20 cellular contexts compared by ENCODE assay signal in the genomic region with DNA sequence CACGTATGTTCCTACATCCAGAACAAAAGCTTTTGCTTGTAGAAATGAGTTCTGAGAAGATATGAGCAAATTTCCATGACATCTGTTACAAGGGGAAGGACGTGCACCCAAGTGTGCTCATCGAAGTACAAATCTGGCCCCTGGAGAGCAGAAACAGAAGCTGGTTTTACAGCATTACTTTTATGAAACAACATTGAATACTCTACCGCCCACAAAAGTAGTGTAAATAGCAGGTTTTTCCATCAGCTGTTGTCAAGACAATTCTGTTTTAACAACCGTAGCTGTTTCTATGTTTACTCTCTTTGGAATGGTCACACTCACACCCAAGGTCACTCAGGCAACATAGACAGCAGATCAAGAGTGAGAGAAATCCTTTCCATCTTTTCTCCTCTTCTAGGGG.
DNase-seq lines count a peak whose midpoint lies in the region; ATAC-seq, FAIRE-seq and TF ChIP-seq lines count a peak whose summit lies in the region.
"Had no signal": no experiment of that assay in that cellular context is flagged by ENCODE, and none has a peak within 500 bp of the region (broad histone marks: within the 10 kb centered on the region; RNA-seq: fewer than 3 reads in every experiment).

No MANE protein-coding gene starts in this region.

- no peaks in the 10 kb centered on the region for H3K9me3 Mint-ChIP-seq in activated T-helper 1 cell treated with anti-CD3 and anti-CD28 coated beads, Interleukin-12 subunit alpha, Interleukin-12 subunit beta, Interleukin-2, Interleukin-4 antibody, amounts not matched to agents 30 ng/mL and 10 ng/mL and 1 ng/mL, durations not matched to agents 14 hours and 24 hours and 36 hours

- no peak overlapping the region for H3K23ac ChIP-seq in mesenchymal stem cell (ENCODE audit: low read length in 2 of 2)

- H3K4me1 ChIP-seq in A549 = peaks cover 48% of the 10 kb centered on the region
- no peaks in the 10 kb centered on the region for H3K4me1 ChIP-seq in mesenchymal stem cell (ENCODE audit: control insufficient read depth, insufficient read depth, low read depth, low read length)
- H3K4me1 ChIP-seq in left ventricle myocardium inferior = peaks cover 7% of the 10 kb centered on the region
- H3K4me1 ChIP-seq in heart left ventricle = peaks cover 0 to 21% (median 3%) of the 10 kb centered on the region in 12 donors

- POLR2A ChIA-PET in A549 (lab: Yijun Ruan, JAX) = interaction anchor here (1.2 kb wide), 1 partner anchor 114 kb away, joined by 5 read pairs; no protein-coding TSS in a partner anchor

- H3K4me2 ChIP-seq in A549 = no peak overlapping the region; the same call in 2 of the 3 replicates
- no peak overlapping the region for H3K4me2 ChIP-seq in mesenchymal stem cell (ENCODE audit: low read length, poor library complexity, severe bottlenecking)

- no peak overlapping the region for H2BK15ac ChIP-seq in mesenchymal stem cell (ENCODE audit: low read depth, poor library complexity, severe bottlenecking)

- no peak overlapping the region for H4K91ac ChIP-seq in mesenchymal stem cell (ENCODE audit: low read length)

- H4K8ac ChIP-seq in mesenchymal stem cell (ENCODE audit: low read length) = no peak overlapping the region

- H3K9ac ChIP-seq in mesenchymal stem cell (ENCODE audit: low read length) = no peak overlapping the region

- H2AK5ac ChIP-seq in mesenchymal stem cell (ENCODE audit: low read length, severe bottlenecking) = no peak overlapping the region

- no peak for FAIRE-seq in A549 (lab: Jason Lieb, UNC)

- no peaks in the 10 kb centered on the region for H3K79me1 ChIP-seq in mesenchymal stem cell (replicated peaks; ENCODE audit: low read length, poor library complexity, severe bottlenecking)

- H3K14ac ChIP-seq in mesenchymal stem cell (ENCODE audit: low read length in 2 of 2) = no peak overlapping the region

- TF ChIP-seq POLR2A in A549 (IDR thresholded peaks at IDR 0.05; ENCODE audit: low read length) = no peak
- no peak for TF ChIP-seq POLR2A in heart left ventricle (IDR thresholded peaks at IDR 0.05)

- H2BK5ac ChIP-seq in mesenchymal stem cell (ENCODE audit: low read depth, low read length, poor library complexity, severe bottlenecking) = no peak overlapping the region

- H3K18ac ChIP-seq in mesenchymal stem cell (ENCODE audit: low read depth in 1 of 2, low read length in 2 of 2) = no peak overlapping the region

- H3K4ac ChIP-seq in mesenchymal stem cell (ENCODE audit: low read depth in 1 of 2, low read length in 2 of 2) = peak overlapping the region in 1 of 2 experiments; percentile 46

- no peak for ATAC-seq in A549
- ATAC-seq in HG03159 (IDR thresholded peaks at IDR 0.05; ENCODE audit: unreplicated experiment) = no peak
- ATAC-seq in heart left ventricle = no peak
- ATAC-seq: Panc1, Right ventricle myocardium inferior, SK-N-SH treated with all-trans-retinoic acid at 6 μM for 48 hours had no signal

- 90% methylated on average over 5 of the region's 5 CpGs for WGBS in A549 (ENCODE audit: missing lambda C conversion rate)
- 85% methylated on average over 5 of the region's 5 CpGs for WGBS in mesenchymal stem cell
- WGBS in heart left ventricle, 4 donors = 80 to 93% (median 92%) methylated on average over 5 of the region's 5 CpGs

- H3K27me3 ChIP-seq in mesenchymal stem cell (ENCODE audit: control insufficient read depth in 1 of 2, insufficient read depth in 1 of 2, low read length in 2 of 2) = peaks cover 11 to 15% of the 10 kb centered on the region in 2 experiments
- peaks cover 16% of the 10 kb centered on the region for H3K27me3 ChIP-seq in left ventricle myocardium inferior (ENCODE audit: low read depth)
- no peaks in the 10 kb centered on the region for H3K27me3 ChIP-seq in MG63
- H3K27me3 ChIP-seq in heart left ventricle = peaks cover 0 to 63% (median 0%) of the 10 kb centered on the region in 9 donors

- H3K4me3 ChIP-seq in A549 (no peak overlapping the region), mesenchymal stem cell (ENCODE audit: insufficient read depth in 1 of 2, low read depth in 1 of 2, low read length in 2 of 2) (no peak overlapping the region), left ventricle myocardium inferior (no peak overlapping the region), MG63 (no peak overlapping the region), heart left ventricle (no peak overlapping the region)

- no peak for TF ChIP-seq RAD21 in A549 (conservative IDR thresholded peaks at IDR 0.05 in 1 of 2, IDR thresholded peaks at IDR 0.05 in 1 of 2)

- H3K27ac ChIP-seq in A549 = peak overlapping the region; percentile 51 to 68; a peak in 5 of 6 replicates
- H3K27ac ChIP-seq in mesenchymal stem cell (ENCODE audit: low read length, poor library complexity, severe bottlenecking) = no peak overlapping the region
- no peak overlapping the region for H3K27ac ChIP-seq in left ventricle myocardium inferior (replicated peaks)
- no peak overlapping the region for H3K27ac ChIP-seq in heart left ventricle
- H3K27ac ChIP-seq: C4-2B had no signal

- peak overlapping the region; percentile 37 for H2BK120ac ChIP-seq in mesenchymal stem cell (ENCODE audit: low read depth, low read length)

- H3K27ac Mint-ChIP-seq in activated T-helper 1 cell treated with anti-CD3 and anti-CD28 coated beads, Interleukin-12 subunit alpha, Interleukin-12 subunit beta, Interleukin-2, Interleukin-4 antibody, amounts not matched to agents 30 ng/mL and 10 ng/mL and 1 ng/mL, durations not matched to agents 14 hours and 24 hours and 36 hours = peak overlapping the region; percentile 41
- H3K27ac Mint-ChIP-seq: IgD-negative memory B cell had no signal

- DNase-seq in A549 (ENCODE audit: low read depth in 1 of 2, low spot score in 1 of 2) (no peak), LHCN-M2 (ENCODE audit: low read depth) (peak; percentile 64), mesenchymal stem cell (peak; percentile 65), left ventricle myocardium inferior (no peak), MG63 (no peak), heart left ventricle (no peak)
- DNase-seq in activated T-helper 1 cell treated with anti-CD3 and anti-CD28 coated beads, Interleukin-12 subunit alpha, Interleukin-12 subunit beta, Interleukin-2, Interleukin-4 antibody, amounts not matched to agents 30 ng/mL and 10 ng/mL and 1 ng/mL, durations not matched to agents 14 hours and 24 hours and 36 hours (ENCODE audit: low spot score) = no peak
- DNase-seq: COR-L47, DMS153, NCI-H1436, NCI-H2029 treated with DMSO at 0.1 percent for 48 hours, NCI-H2171 treated with DMSO at 0.1 percent for 48 hours, NCI-H446 treated with DMSO at 0.1 percent for 48 hours, NCI-H82 had no signal

- H3K36me3 Mint-ChIP-seq in activated T-helper 1 cell treated with anti-CD3 and anti-CD28 coated beads, Interleukin-12 subunit alpha, Interleukin-12 subunit beta, Interleukin-2, Interleukin-4 antibody, amounts not matched to agents 30 ng/mL and 10 ng/mL and 1 ng/mL, durations not matched to agents 14 hours and 24 hours and 36 hours (ENCODE audit: low read depth) = no peaks in the 10 kb centered on the region
- H3K36me3 Mint-ChIP-seq: IgD-negative memory B cell had no signal

- peaks cover 8% of the 10 kb centered on the region for H3K4me1 Mint-ChIP-seq in activated T-helper 1 cell treated with anti-CD3 and anti-CD28 coated beads, Interleukin-12 subunit alpha, Interleukin-12 subunit beta, Interleukin-2, Interleukin-4 antibody, amounts not matched to agents 30 ng/mL and 10 ng/mL and 1 ng/mL, durations not matched to agents 14 hours and 24 hours and 36 hours (ENCODE audit: low read depth)
- H3K4me1 Mint-ChIP-seq: IgD-negative memory B cell had no signal

- no peak overlapping the region for H2BK12ac ChIP-seq in mesenchymal stem cell (ENCODE audit: low read length in 2 of 2)

- TF ChIP-seq CTCF in A549 (IDR thresholded peaks at IDR 0.05) = no peak
- no peak for TF ChIP-seq CTCF in left ventricle myocardium inferior (IDR thresholded peaks at IDR 0.05; ENCODE audit: borderline replicate concordance)
- no peak for TF ChIP-seq CTCF in heart left ventricle (IDR thresholded peaks at IDR 0.05)

- CTCF ChIA-PET in A549 (lab: Yijun Ruan, JAX) = interaction anchor here (0.6 to 2.3 kb wide), 10 partner anchors 11 to 419 kb away, joined by 3 to 10 read pairs (median 4); no protein-coding TSS in a partner anchor

- H3K4me3 Mint-ChIP-seq in activated T-helper 1 cell treated with anti-CD3 and anti-CD28 coated beads, Interleukin-12 subunit alpha, Interleukin-12 subunit beta, Interleukin-2, Interleukin-4 antibody, amounts not matched to agents 30 ng/mL and 10 ng/mL and 1 ng/mL, durations not matched to agents 14 hours and 24 hours and 36 hours = no peak overlapping the region
- H3K4me3 Mint-ChIP-seq: IgD-negative memory B cell had no signal

- H3K27me3 Mint-ChIP-seq in activated T-helper 1 cell treated with anti-CD3 and anti-CD28 coated beads, Interleukin-12 subunit alpha, Interleukin-12 subunit beta, Interleukin-2, Interleukin-4 antibody, amounts not matched to agents 30 ng/mL and 10 ng/mL and 1 ng/mL, durations not matched to agents 14 hours and 24 hours and 36 hours (ENCODE audit: insufficient read depth) = peaks cover 3% of the 10 kb centered on the region

- no peak overlapping the region for H2AFZ ChIP-seq in mesenchymal stem cell (ENCODE audit: low read depth, low read length)

- TF ChIP-seq EP300 in A549 (IDR thresholded peaks at IDR 0.05) = no peak

- H3K9me3 ChIP-seq in A549 (no peaks in the 10 kb centered on the region), mesenchymal stem cell (ENCODE audit: control insufficient read depth, low read length) (no peaks in the 10 kb centered on the region), left ventricle myocardium inferior (replicated peaks) (no peaks in the 10 kb centered on the region), MG63 (no peaks in the 10 kb centered on the region), heart left ventricle (peaks cover 0 to 3% (median 0%) of the 10 kb centered on the region in 12 donors)

- no peaks in the 10 kb centered on the region for H3K36me3 ChIP-seq in mesenchymal stem cell (ENCODE audit: control insufficient read depth in 1 of 2, insufficient read depth in 2 of 2, low read depth in 1 of 2, low read length in 2 of 2)
- no peaks in the 10 kb centered on the region for H3K36me3 ChIP-seq in left ventricle myocardium inferior
- H3K36me3 ChIP-seq in MG63 = no peaks in the 10 kb centered on the region
- no peaks in the 10 kb centered on the region for H3K36me3 ChIP-seq in heart left ventricle

- intact Hi-C loops in activated T-helper 1 cell treated with anti-CD3 and anti-CD28 coated beads, Interleukin-12 subunit alpha, Interleukin-12 subunit beta, Interleukin-2, Interleukin-4 antibody, amounts not matched to agents 30 ng/mL and 10 ng/mL and 1 ng/mL, durations not matched to agents 14 hours and 24 hours and 36 hours (cut with micrococcal nuclease) = loop anchor here (5.0 kb wide), 1 partner anchor 226 kb away; no protein-coding TSS in a partner anchor
- intact Hi-C loops in left ventricle myocardium inferior (cut with micrococcal nuclease) = no loop called here
- intact Hi-C loops in heart left ventricle (cut with DNase I) = no loop called here

TF ChIP-seq in A549, 52 proteins besides CTCF, POLR2A, EP300 and RAD21 (continues in another document):
- no peak for TF ChIP-seq NR3C1 (IDR thresholded peaks at IDR 0.05)
- no peak for TF ChIP-seq FOSL2 (IDR thresholded peaks at IDR 0.05)
- no peak for TF ChIP-seq FOSL2 (CRISPR knock-in tag; IDR thresholded peaks at IDR 0.05)
- TF ChIP-seq HOXB13 (CRISPR knock-in tag; IDR thresholded peaks at IDR 0.05; ENCODE audit: low read depth) = no peak
- no peak for TF ChIP-seq CEBPB (IDR thresholded peaks at IDR 0.05)
- no peak for TF ChIP-seq CBX2 (IDR thresholded peaks at IDR 0.05; ENCODE audit: borderline replicate concordance, low read depth)

Comparison
In these comparisons a context has a peak if more than half of its experiments do, and no peak if none do; other contexts are left out.
1. DNase-seq: peak in LHCN-M2 (single experiment) and mesenchymal stem cell (single experiment); none in A549 (0 of 2), activated T-helper 1 cell treated with anti-CD3 and anti-CD28 coated beads, Interleukin-12 subunit alpha, Interleukin-12 subunit beta, Interleukin-2, Interleukin-4 antibody, amounts not matched to agents 30 ng/mL and 10 ng/mL and 1 ng/mL, durations not matched to agents 14 hours and 24 hours and 36 hours (single experiment), left ventricle myocardium inferior (single experiment), MG63 (single experiment) and heart left ventricle (0 of 5).
2. H3K27ac ChIP-seq: peak in A549 (2 of 2); none in mesenchymal stem cell (single experiment), left ventricle myocardium inferior (single experiment) and heart left ventricle (0 of 12).